ENCODE assay signal across 23 cellular contexts in the genomic region with DNA sequence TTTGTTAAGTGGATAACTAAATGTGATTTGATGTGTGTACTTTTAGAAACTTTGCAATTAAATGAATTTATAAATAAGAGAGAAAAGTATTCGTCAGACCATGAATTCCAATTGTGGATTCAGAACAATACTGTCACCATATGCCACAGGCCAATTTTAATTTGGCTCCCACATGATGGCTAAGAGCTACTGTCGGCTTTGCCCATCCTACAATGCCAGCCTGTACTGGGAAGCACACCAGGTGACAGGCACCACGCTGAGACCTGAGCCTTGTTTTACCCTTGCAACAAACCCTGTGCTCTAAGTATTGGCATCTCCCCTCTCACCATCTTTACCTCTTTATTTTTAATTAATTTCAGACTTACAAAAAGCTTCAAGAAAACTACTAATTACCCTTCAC.
"Had no signal": no experiment of that assay in that cellular context is flagged by ENCODE, and none has a peak within 500 bp of the region (broad histone marks: within the 10 kb centered on the region; RNA-seq: fewer than 3 reads in every experiment).

No MANE protein-coding gene starts in this region.

- H3K9me3 Mint-ChIP-seq: nephron had no signal

- ATAC-seq: activated CD4-positive, alpha-beta T cell treated with anti-CD3 and anti-CD28 coated beads for 36 hours; left lung; mucosa of descending colon; right lobe of liver; stimulated activated effector memory CD8-positive, alpha-beta T cell treated with anti-CD3 and anti-CD28 coated beads, Interleukin-12 subunit alpha, Interleukin-12 subunit beta, amount 100 ng/mL, for 72 hours had no signal

- H3K27ac ChIP-seq: epithelial cell of prostate, esophagus squamous epithelium, left lung, right lobe of liver, stomach, thyroid gland had no signal

- H3K36me3 ChIP-seq: esophagus squamous epithelium, left lung, right lobe of liver, stomach, thyroid gland had no signal

- H3K4me3 ChIP-seq: esophagus squamous epithelium, left lung, lung, mucosa of descending colon, right lobe of liver, stomach, thyroid gland had no signal

- H3K27ac Mint-ChIP-seq: activated CD4-positive, alpha-beta T cell treated with anti-CD3 and anti-CD28 coated beads for 36 hours; nephron; stimulated activated effector memory CD8-positive, alpha-beta T cell treated with anti-CD3 and anti-CD28 coated beads, Interleukin-12 subunit alpha, Interleukin-12 subunit beta, amount 100 ng/mL, for 72 hours had no signal

- H3K27me3 ChIP-seq: esophagus squamous epithelium, left lung, right lobe of liver, stomach, thyroid gland had no signal

- H3K36me3 Mint-ChIP-seq: stimulated activated effector memory CD8-positive, alpha-beta T cell treated with anti-CD3 and anti-CD28 coated beads, Interleukin-12 subunit alpha, Interleukin-12 subunit beta, amount 100 ng/mL, for 72 hours had no signal

- H3K4me3 Mint-ChIP-seq: activated CD4-positive, alpha-beta T cell treated with anti-CD3 and anti-CD28 coated beads for 36 hours; nephron; stimulated activated effector memory CD8-positive, alpha-beta T cell treated with anti-CD3 and anti-CD28 coated beads, Interleukin-12 subunit alpha, Interleukin-12 subunit beta, amount 100 ng/mL, for 72 hours had no signal

- H3K27me3 Mint-ChIP-seq: activated CD4-positive, alpha-beta T cell treated with anti-CD3 and anti-CD28 coated beads for 36 hours had no signal

- DNase-seq: activated CD4-positive, alpha-beta T cell treated with anti-CD3 and anti-CD28 coated beads for 36 hours; activated CD4-positive, alpha-beta T cell treated with anti-CD3 and anti-CD28 coated beads, Interleukin-2, amount 50 U/mL, for 4 hours; activated CD4-positive, CD25-positive, alpha-beta regulatory T cell; activated CD8-positive, alpha-beta memory T cell treated with anti-CD3 and anti-CD28 coated beads for 24 hours; activated gamma-delta T cell; activated naive CD4-positive, alpha-beta T cell treated with anti-CD3 and anti-CD28 coated beads, Interleukin-2, amount 50 U/mL, for 16 hours; amygdala; central memory CD4-positive, alpha-beta T cell; effector CD8-positive, alpha-beta T cell; esophagus squamous epithelium; foreskin melanocyte; glutamatergic neuron; left lung; mucosa of descending colon; posterior cingulate gyrus; right lobe of liver; stimulated activated CD4-positive, alpha-beta T cell treated with anti-CD3 and anti-CD28 coated beads, Interleukin-4, amount 100 ng/mL, for 24 hours; stomach; thyroid gland had no signal

- H3K9me3 ChIP-seq: esophagus squamous epithelium, left lung, mucosa of descending colon, right lobe of liver, stomach, thyroid gland had no signal
